Comparison of ENCODE assay signal across 12 cellular contexts in the genomic region with DNA sequence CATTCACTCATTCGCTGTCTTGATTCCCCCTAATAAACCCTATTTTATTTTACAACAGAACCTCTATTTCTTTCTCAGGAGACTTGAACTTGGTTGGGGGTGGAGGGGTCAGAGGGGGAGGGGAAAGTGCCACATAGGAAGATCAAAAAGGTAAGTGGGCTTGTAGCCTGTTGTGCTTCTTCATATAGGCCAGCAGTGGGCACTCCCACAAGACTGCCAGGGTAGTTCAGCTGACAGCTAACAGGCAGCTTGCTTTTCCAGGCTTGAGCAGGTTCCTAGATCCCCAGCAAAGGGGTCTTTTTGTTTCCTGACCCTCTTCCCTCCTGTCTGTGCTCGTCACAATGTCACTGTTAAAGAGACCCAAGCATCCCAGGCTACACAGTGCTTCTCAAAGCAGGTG. TPM values are rescaled to one million over a fixed set of nuclear protein-coding genes. Genes with fewer than 3 reads are reported as not detected.
DNase-seq lines count a peak whose midpoint lies in the region; ATAC-seq, FAIRE-seq and TF ChIP-seq lines count a peak whose summit lies in the region.
"Had no signal": no experiment of that assay in that cellular context is flagged by ENCODE, and none has a peak within 500 bp of the region (broad histone marks: within the 10 kb centered on the region; RNA-seq: fewer than 3 reads in every experiment).

No MANE protein-coding gene starts in this region.

- no peaks in the 10 kb centered on the region for H3K36me3 Mint-ChIP-seq in WTC11
- H3K36me3 Mint-ChIP-seq: naive thymus-derived CD8-positive, alpha-beta T cell had no signal

- TF ChIP-seq CTCF in DND-41 (IDR thresholded peaks at IDR 0.05; ENCODE audit: borderline replicate concordance, extremely low read depth, low read length, poor library complexity, severe bottlenecking): peak; percentile 25
- TF ChIP-seq CTCF in WTC11 (IDR thresholded peaks at IDR 0.05): 0 out of 2 replicates have a peak, but pooled peaks have one; percentile 25

- POLR2A ChIA-PET in WTC11 (lab: Charles Lee): interaction anchor here (0.6 kb wide), 1 partner anchor 8 kb away, joined by 4 read pairs; no protein-coding TSS in a partner anchor

- H4K20me1 ChIP-seq in DND-41 (ENCODE audit: insufficient read depth, low read length): no peaks in the 10 kb centered on the region

- no peak overlapping the region for H3K27ac ChIP-seq in DND-41 (ENCODE audit: low read length)

- no peak overlapping the region for H3K4me3 Mint-ChIP-seq in WTC11
- H3K4me3 Mint-ChIP-seq: activated T-cell treated with anti-CD3 and anti-CD28 coated beads, Interleukin-2, amount 50 U/mL, for 4 hours; IgD-negative memory B cell; naive thymus-derived CD8-positive, alpha-beta T cell had no signal

- no peak for FAIRE-seq in HTR-8/SVneo (lab: Jason Lieb, UNC)

- H3K4me2 ChIP-seq in DND-41 (ENCODE audit: insufficient read depth, low read length): no peak overlapping the region

- H3K36me3 ChIP-seq in DND-41 (ENCODE audit: insufficient read depth, low read length): no peaks in the 10 kb centered on the region

- CTCF ChIA-PET in WTC11 (lab: Charles Lee): interaction anchor here (0.6 to 2.2 kb wide), 11 partner anchors 8 to 212 kb away, joined by 4 to 17 read pairs (median 6); no protein-coding TSS in a partner anchor

- H3K4me1 ChIP-seq in DND-41 (ENCODE audit: insufficient read depth, low read length): no peaks in the 10 kb centered on the region

- no peak overlapping the region for H3K4me3 ChIP-seq in DND-41 (ENCODE audit: low read depth in 1 of 2, low read length in 2 of 2)

- H3K27me3 ChIP-seq in DND-41 (ENCODE audit: insufficient read depth, low read length, poor library complexity): peaks cover 7% of the 10 kb centered on the region

- no peaks in the 10 kb centered on the region; the same call in 1 of the 2 replicates for H3K27me3 Mint-ChIP-seq in WTC11 (ENCODE audit: low read depth)

- no peak overlapping the region for H2AFZ ChIP-seq in DND-41 (ENCODE audit: low read depth, low read length)

- no peaks in the 10 kb centered on the region for H3K9me3 ChIP-seq in DND-41 (ENCODE audit: insufficient read depth, low read length, severe bottlenecking)

- no peak overlapping the region for H3K27ac Mint-ChIP-seq in WTC11
- H3K27ac Mint-ChIP-seq: naive thymus-derived CD8-positive, alpha-beta T cell had no signal

- no peaks in the 10 kb centered on the region for H3K9me3 Mint-ChIP-seq in WTC11
- H3K9me3 Mint-ChIP-seq: activated T-cell treated with anti-CD3 and anti-CD28 coated beads, Interleukin-2, amount 50 U/mL, for 4 hours; naive thymus-derived CD8-positive, alpha-beta T cell had no signal

- DNase-seq in DND-41 (no peak), HTR-8/SVneo (ENCODE audit: insufficient read length, low spot score) (peak; percentile 24), WTC11 (ENCODE audit: low spot score) (no peak), left kidney (ENCODE audit: low read depth, low spot score) (peak; percentile 67), hippocampal formation (lab: John Stamatoyannopoulos, UW) (no peak), NCI-H1417 treated with DMSO at 0.1 percent for 48 hours (lab: John Stamatoyannopoulos, UW) (no peak), NCI-H1105 (lab: John Stamatoyannopoulos, UW) (no peak)
- DNase-seq: activated T-cell treated with anti-CD3 and anti-CD28 coated beads, Interleukin-2, amount 50 U/mL, for 4 hours; dermis blood vessel endothelial cell; naive thymus-derived CD8-positive, alpha-beta T cell; stimulated activated CD4-positive, alpha-beta T cell treated with anti-CD3 and anti-CD28 coated beads, Interleukin-2, amount 100 ng/mL, for 24 hours had no signal

- peaks cover 15% of the 10 kb centered on the region for H3K4me1 Mint-ChIP-seq in WTC11
- H3K4me1 Mint-ChIP-seq: naive thymus-derived CD8-positive, alpha-beta T cell had no signal

- H3K9ac ChIP-seq in DND-41 (ENCODE audit: low read depth, low read length): no peak overlapping the region

- ATAC-seq in DND-41 (ENCODE audit: insufficient read depth, low read depth): no peak
- peak; percentile 77 for ATAC-seq in WTC11
- ATAC-seq: activated T-cell treated with anti-CD3 and anti-CD28 coated beads, Interleukin-2, amount 50 U/mL, for 4 hours; naive thymus-derived CD8-positive, alpha-beta T cell had no signal

- H3K79me2 ChIP-seq in DND-41 (ENCODE audit: insufficient read depth, low read length): no peaks in the 10 kb centered on the region

TF ChIP-seq in WTC11, 78 proteins besides CTCF, POLR2A, EP300 and RAD21:
- TF ChIP-seq ZBTB21 (CRISPR knock-in tag; IDR thresholded peaks at IDR 0.05; ENCODE audit: borderline replicate concordance) (no peak), MLX (CRISPR knock-in tag; IDR thresholded peaks at IDR 0.05) (no peak), AFF4 (CRISPR knock-in tag; IDR thresholded peaks at IDR 0.05; ENCODE audit: borderline replicate concordance) (no peak), TP53 (CRISPR knock-in tag; IDR thresholded peaks at IDR 0.05) (no peak), SOX15 (CRISPR knock-in tag; IDR thresholded peaks at IDR 0.05) (no peak), E2F4 (CRISPR knock-in tag; IDR thresholded peaks at IDR 0.05; ENCODE audit: borderline replicate concordance, low read depth) (no peak), ZNF281 (CRISPR knock-in tag; IDR thresholded peaks at IDR 0.05) (no peak)
TF ChIP-seq in WTC11: peak in this region for 0.

RNA-seq across cellular contexts. Expression of gene KIAA2012, which starts 0.8 kb away (rescaled TPM):
- total RNA-seq in WTC11 (2021): not detected in 3 replicates
- total RNA-seq: activated T-cell treated with anti-CD3 and anti-CD28 coated beads, Interleukin-2, amount 50 U/mL, for 4 hours; dermis blood vessel endothelial cell; naive thymus-derived CD8-positive, alpha-beta T cell had no signal

RNA-seq across cellular contexts. Expression of gene FZD7, which starts 38.6 kb away (rescaled TPM):
- total RNA-seq in WTC11 (2021): 136 to 153 TPM (median 137 TPM) in 3 replicates

Comparison
In these comparisons a context has a peak if more than half of its experiments do, and no peak if none do; other contexts are left out.
1. DNase-seq: peak in HTR-8/SVneo (single experiment) and left kidney (single experiment); none in DND-41 (single experiment), WTC11 (single experiment), hippocampal formation (0 of 2), NCI-H1417 treated with DMSO at 0.1 percent for 48 hours (single experiment) and NCI-H1105 (single experiment).